In genomic region chr4:150139297-150139696, GRCh38 we compare ENCODE assay signal across 25 cellular contexts.
DNase-seq lines count a peak whose midpoint lies in the region; ATAC-seq and TF ChIP-seq lines count a peak whose summit lies in the region.
"Had no signal": no experiment of that assay in that cellular context is flagged by ENCODE, and none has a peak within 500 bp of the region (broad histone marks: within the 10 kb centered on the region; RNA-seq: fewer than 3 reads in every experiment).

No MANE protein-coding gene starts in this region.

- H4K5ac ChIP-seq in IMR-90 (ENCODE audit: low read depth, low read length), result no peak overlapping the region

- H3K4ac ChIP-seq in IMR-90 (ENCODE audit: low read depth, low read length), result peak overlapping the region; percentile 61

- H2BK5ac ChIP-seq in IMR-90 (ENCODE audit: low read depth, low read length, poor library complexity, severe bottlenecking), result peak overlapping the region; percentile 15

- POLR2A ChIA-PET in IMR-90 (lab: Charles Lee; ENCODE audit: unreplicated experiment), result no interaction called here

- H3K9me3 ChIP-seq in IMR-90 (ENCODE audit: control insufficient read depth, insufficient read depth, low read length), result no peaks in the 10 kb centered on the region
- H3K9me3 ChIP-seq: Caco-2, MG63 had no signal

- H2BK20ac ChIP-seq in IMR-90 (ENCODE audit: low read depth, low read length), result peak overlapping the region; percentile 43

- no peak overlapping the region for H2AFZ ChIP-seq in IMR-90 (replicated peaks; ENCODE audit: low read length, poor library complexity)
- H2AFZ ChIP-seq: GM23248 had no signal

- peak overlapping the region; percentile 2; the same call in 1 of the 2 replicates for H3K18ac ChIP-seq in IMR-90 (ENCODE audit: low read depth, low read length)

- H2AK5ac ChIP-seq in IMR-90 (ENCODE audit: low read depth, low read length), result peak overlapping the region; percentile 18; the same call in 1 of the 2 replicates

- TF ChIP-seq CTCF in IMR-90 (conservative IDR thresholded peaks at IDR 0.05; ENCODE audit: low read depth, low read length), result no peak

- H4K20me1 ChIP-seq in IMR-90 (ENCODE audit: insufficient read depth, low read length), result no peaks in the 10 kb centered on the region

- no CpG with 5 or more reads among the region's 4 CpGs for WGBS in IMR-90 (ENCODE audit: extremely low coverage in 2 of 2, insufficient read length in 1 of 2), 2 experiments

- peak overlapping the region; percentile 92; the same call in 2 of the 3 replicates for H2BK15ac ChIP-seq in IMR-90 (ENCODE audit: low read depth, low read length)

- no peak overlapping the region for H2AK9ac ChIP-seq in IMR-90 (replicated peaks; ENCODE audit: low read depth, low read length, poor library complexity)

- no peak overlapping the region for H3K27ac ChIP-seq in IMR-90 (ENCODE audit: insufficient read depth, low read length)
- peak overlapping the region; percentile 35 for H3K27ac ChIP-seq in cingulate gyrus (ENCODE audit: low read depth, low read length)
- H3K27ac ChIP-seq: brain microvascular endothelial cell, GM23248 had no signal

- H3K56ac ChIP-seq in IMR-90 (ENCODE audit: extremely low read depth, insufficient read depth, low read length), result no peak overlapping the region

- TF ChIP-seq RAD21 in IMR-90 (IDR thresholded peaks at IDR 0.05; ENCODE audit: low read length), result no peak

- H3K9ac ChIP-seq in IMR-90 (ENCODE audit: low read depth, low read length), result no peak overlapping the region
- H3K9ac ChIP-seq: GM23248 had no signal

- CTCF ChIA-PET in IMR-90 (lab: Yijun Ruan, JAX), result no interaction called here

- ATAC-seq in IMR-90 (ENCODE audit: low read depth) (no peak), GM18861 (IDR thresholded peaks at IDR 0.05; ENCODE audit: unreplicated experiment) (no peak), GM21576 (IDR thresholded peaks at IDR 0.05; ENCODE audit: unreplicated experiment) (no peak)
- ATAC-seq: left ventricle myocardium superior; naive thymus-derived CD8-positive, alpha-beta T cell had no signal

- peaks cover 16% of the 10 kb centered on the region for H3K9me1 ChIP-seq in IMR-90 (ENCODE audit: insufficient read depth, low read length)

- in situ Hi-C loops in IMR-90 (cut with MboI; ENCODE audit: low sequenced_read_pairs), result no loop called here

- peak overlapping the region; percentile 44 for H3K14ac ChIP-seq in IMR-90 (replicated peaks; ENCODE audit: low read depth, low read length)

- no peak overlapping the region for H3K4me3 ChIP-seq in IMR-90 (ENCODE audit: insufficient read depth, low read depth, low read length)
- H3K4me3 ChIP-seq: GM23248, MG63, smooth muscle cell had no signal

- DNase-seq in H4 (ENCODE audit: low spot score) (peak; percentile 52), IMR-90 (no peak), pons (ENCODE audit: low spot score) (peak; percentile 37), superior temporal gyrus (ENCODE audit: extremely low spot score) (no peak)
- DNase-seq: activated CD4-positive, alpha-beta memory T cell treated with anti-CD3 and anti-CD28 coated beads, Interleukin-2, amount 10 ng/mL, durations not matched to agents 7 days and 5 days; activated effector memory CD4-positive, alpha-beta T cell treated with Interleukin-2 at 50 U/mL for 16 hours; activated naive CD8-positive, alpha-beta T cell treated with anti-CD3 and anti-CD28 coated beads, Interleukin-2, amount 10 ng/mL, durations not matched to agents 7 days and 5 days; brain microvascular endothelial cell; C1 segment of cervical spinal cord; Caco-2; DMS79; GM23248; left ventricle myocardium superior; MG63; midbrain; naive thymus-derived CD8-positive, alpha-beta T cell; NCI-H1105 treated with DMSO at 0.1 percent for 48 hours; NCI-H2029; NCI-H226; NCI-H748 treated with DMSO at 0.1 percent for 48 hours; stimulated activated CD4-positive, alpha-beta T cell treated with anti-CD3 and anti-CD28 coated beads, Interleukin-1b, Interleukin-23, amount 100 ng/mL, for 48 hours had no signal

- H3K23ac ChIP-seq in IMR-90 (ENCODE audit: low read depth, low read length), result peak overlapping the region; percentile 45; the same call in 1 of the 2 replicates

- no peaks in the 10 kb centered on the region for H3K27me3 ChIP-seq in IMR-90 (ENCODE audit: control insufficient read depth, insufficient read depth, low read length)
- H3K27me3 ChIP-seq: brain microvascular endothelial cell, MG63 had no signal

- BruUV-seq in IMR-90 (replicated peaks; lab: Mats Ljungman, UMichigan), result no TSS peak

- TF ChIP-seq POLR2A in IMR-90 (IDR thresholded peaks at IDR 0.05; ENCODE audit: low read depth, low read length), result no peak

- H3K4me2 ChIP-seq in IMR-90 (ENCODE audit: low read depth, low read length), result no peak overlapping the region
- H3K4me2 ChIP-seq: smooth muscle cell had no signal

- peak overlapping the region; percentile 37 for H4K91ac ChIP-seq in IMR-90 (ENCODE audit: insufficient read depth, low read depth, low read length)

- H3K4me1 ChIP-seq in IMR-90 (ENCODE audit: control insufficient read depth, insufficient read depth, low read length), result peaks cover 17% of the 10 kb centered on the region
- H3K4me1 ChIP-seq: Caco-2 had no signal

- peak overlapping the region in 1 of 2 experiments; percentile 50; a peak in 1 of 4 replicates for H4K8ac ChIP-seq in IMR-90 (ENCODE audit: low read depth in 2 of 2, low read length in 2 of 2)

- H3K79me1 ChIP-seq in IMR-90 (ENCODE audit: low read depth in 1 of 2, low read length in 2 of 2), result peaks cover 30 to 63% of the 10 kb centered on the region in 2 experiments

- peak overlapping the region; percentile 51; the same call in 1 of the 2 replicates for H2BK120ac ChIP-seq in IMR-90 (ENCODE audit: low read depth, low read length)

- dilution Hi-C loops in IMR-90 (cut with HindIII; ENCODE audit: low sequenced_read_pairs, unreplicated experiment), result no loop called here

- H3K36me3 ChIP-seq in IMR-90 (ENCODE audit: control insufficient read depth, insufficient read depth, low read length), result no peaks in the 10 kb centered on the region
- H3K36me3 ChIP-seq: brain microvascular endothelial cell, MG63 had no signal

- intact Hi-C loops in IMR-90 (cut with micrococcal nuclease), result no loop called here

TF ChIP-seq in IMR-90, 13 proteins besides CTCF, POLR2A, EP300 and RAD21:
- TF ChIP-seq BHLHE40 (IDR thresholded peaks at IDR 0.05; ENCODE audit: low read depth, low read length), result no peak
- no peak for TF ChIP-seq RFX5 (IDR thresholded peaks at IDR 0.05; ENCODE audit: low read depth, low read length)
- TF ChIP-seq MXI1 (IDR thresholded peaks at IDR 0.05; ENCODE audit: borderline replicate concordance, low read depth, low read length), result no peak

Comparison
In these comparisons a context has a peak if more than half of its experiments do, and no peak if none do; other contexts are left out.
1. DNase-seq: peak in H4 (single experiment) and pons (single experiment); none in IMR-90 (single experiment) and superior temporal gyrus (single experiment).